ENCODE assay signal across 8 cellular contexts in the genomic region with DNA sequence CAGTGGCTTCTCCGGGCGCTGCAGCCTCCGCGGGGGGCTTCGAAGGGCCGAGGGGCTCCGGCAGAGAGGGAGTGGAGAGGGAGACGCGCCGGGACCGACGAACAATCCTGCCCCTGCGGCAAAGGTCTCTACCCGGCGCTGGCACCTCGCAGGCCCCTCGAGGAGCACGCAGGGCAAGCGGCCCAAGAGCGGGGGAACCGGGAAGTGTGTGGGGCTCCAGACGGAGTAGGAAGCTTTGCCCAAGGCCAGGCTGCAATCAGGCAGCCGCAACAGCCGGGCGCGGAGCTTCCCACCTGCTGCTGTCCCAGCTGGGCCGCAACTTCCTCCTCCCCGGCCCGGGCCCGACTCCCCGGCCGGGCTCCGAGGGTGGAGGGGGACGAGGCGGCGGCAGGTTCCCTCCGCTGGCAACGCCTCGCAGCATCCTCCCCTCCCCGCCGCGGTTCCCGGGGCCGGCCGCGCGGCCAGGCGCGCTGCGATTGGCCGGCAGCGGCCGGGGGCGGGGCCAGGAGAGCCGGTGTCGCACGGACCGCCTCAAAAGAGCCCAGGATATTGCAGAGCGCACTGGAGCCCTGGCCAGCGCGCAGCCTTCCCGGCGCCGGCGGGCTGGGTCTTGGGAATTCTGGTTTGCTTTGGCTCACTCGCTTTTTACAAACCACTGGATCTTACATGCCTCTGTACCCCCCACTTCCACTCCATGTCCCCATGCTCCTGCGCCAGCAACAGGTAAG. TPM values are rescaled to one million over a fixed set of nuclear protein-coding genes. Genes with fewer than 3 reads are reported as not detected.
A peak's percentile ranks its signal among the peaks of the same experiment; 100 is the strongest.
DNase-seq lines count a peak whose midpoint lies in the region; ATAC-seq and TF ChIP-seq lines count a peak whose summit lies in the region.

A gene (plus strand): TSS at position 554 of the 728 bp plus-strand sequence. CDS start 5,508 bp downstream, outside the sequence.

- TF ChIP-seq CTCF in RWPE2 (IDR thresholded peaks at IDR 0.05; ENCODE audit: poor library complexity, severe bottlenecking) (no peak), right atrium auricular region (IDR thresholded peaks at IDR 0.05) (no peak)

- H3K27me3 ChIP-seq in RWPE2 (ENCODE audit: insufficient read depth, poor library complexity, severe bottlenecking) (peaks cover 35% of the 10 kb centered on the region), right atrium auricular region (no peaks in the 10 kb centered on the region)
- peaks cover 16% of the 10 kb centered on the region for H3K27me3 ChIP-seq in effector memory CD4-positive, alpha-beta T cell (replicated peaks; ENCODE audit: control insufficient read depth, insufficient read depth, low read length, poor library complexity, severe bottlenecking)

- ATAC-seq in RWPE2 (ENCODE audit: low read depth) = peak; percentile 92

- no peaks in the 10 kb centered on the region for H3K36me3 ChIP-seq in RWPE2 (ENCODE audit: low read depth)
- no peaks in the 10 kb centered on the region for H3K36me3 ChIP-seq in right atrium auricular region
- no peaks in the 10 kb centered on the region for H3K36me3 ChIP-seq in effector memory CD4-positive, alpha-beta T cell (ENCODE audit: control insufficient read depth, insufficient read depth, low read length)

- H3K27ac ChIP-seq in RWPE2 (ENCODE audit: poor library complexity, severe bottlenecking) (no peak within 1 kb of the TSS), angular gyrus (ENCODE audit: low read depth, low read length) (peak within 1 kb of the TSS; percentile 85), right atrium auricular region (peak within 1 kb of the TSS; percentile 86 to 87)
- H3K27ac ChIP-seq in effector memory CD4-positive, alpha-beta T cell (ENCODE audit: insufficient read depth, low read length, poor library complexity, severe bottlenecking) = no peak within 1 kb of the TSS

- H3K9me3 ChIP-seq in RWPE2 (ENCODE audit: severe bottlenecking) (no peaks in the 10 kb centered on the region), right atrium auricular region (no peaks in the 10 kb centered on the region)
- H3K9me3 ChIP-seq in effector memory CD4-positive, alpha-beta T cell (ENCODE audit: control insufficient read depth, low read length) = no peaks in the 10 kb centered on the region

- H3K4me1 ChIP-seq in RWPE2 (ENCODE audit: insufficient read depth, poor library complexity, severe bottlenecking) = peaks cover 10% of the 10 kb centered on the region
- H3K4me1 ChIP-seq in right atrium auricular region = peaks cover 0 to 12% of the 10 kb centered on the region in 2 donors
- H3K4me1 ChIP-seq in effector memory CD4-positive, alpha-beta T cell (ENCODE audit: control insufficient read depth, insufficient read depth, low read length, poor library complexity, severe bottlenecking) = peaks cover 4% of the 10 kb centered on the region

- peak; percentile 62 for DNase-seq in GDM1 (lab: John Stamatoyannopoulos, UW)
- DNase-seq in GOT3 (lab: John Stamatoyannopoulos, UW) = peak; percentile 43
- peak; percentile 70 to 76 for DNase-seq in Kasumi-1 (lab: John Stamatoyannopoulos, UW)
- DNase-seq in RWPE2 (ENCODE audit: low spot score) = peak; percentile 71
- peak; percentile 83 for DNase-seq in right atrium auricular region (ENCODE audit: low spot score)
- peak; percentile 84 to 99 (median 89) for DNase-seq in posterior cingulate gyrus
- DNase-seq in effector memory CD4-positive, alpha-beta T cell = no peak

- intact Hi-C loops in posterior cingulate gyrus (cut with DNase I) = loop anchor here (2.0 kb wide), 1 partner anchor 454 kb away; no protein-coding TSS in a partner anchor

- H3K4me3 ChIP-seq in RWPE2 (ENCODE audit: severe bottlenecking) = peak within 1 kb of the TSS; percentile 30
- H3K4me3 ChIP-seq in right atrium auricular region = peak within 1 kb of the TSS; percentile 48 to 71
- no peak within 1 kb of the TSS for H3K4me3 ChIP-seq in effector memory CD4-positive, alpha-beta T cell (ENCODE audit: insufficient read depth, low read depth, low read length, poor library complexity, severe bottlenecking)

RNA-seq across cellular contexts. Expression of the gene that starts here (rescaled TPM):
- total RNA-seq in right atrium auricular region = 10 to 100 TPM in 1 of 2 donors, 1 to 10 TPM in 1; 7.2 to 10.7 TPM

Comparison
In these comparisons a context has a peak if more than half of its experiments do, and no peak if none do; other contexts are left out.
1. DNase-seq: peak in GDM1 (single experiment), GOT3 (single experiment), Kasumi-1 (2 of 2), RWPE2 (single experiment), right atrium auricular region (single experiment) and posterior cingulate gyrus (10 of 10); none in effector memory CD4-positive, alpha-beta T cell (0 of 3).
2. H3K27ac ChIP-seq: peak in angular gyrus (single experiment) and right atrium auricular region (2 of 2); none in RWPE2 (single experiment) and effector memory CD4-positive, alpha-beta T cell (single experiment).